11 cellular contexts compared by ENCODE assay signal in genomic region chr18:72329533-72329932, GRCh38.
"Had no signal": no experiment of that assay in that cellular context is flagged by ENCODE, and none has a peak within 500 bp of the region (broad histone marks: within the 10 kb centered on the region; RNA-seq: fewer than 3 reads in every experiment).

No MANE protein-coding gene starts in this region.

- ATAC-seq: GM23338, HCT116 had no signal

- H2AFZ ChIP-seq: GM23248, GM23338 had no signal

- H3K27ac ChIP-seq: GM23248 had no signal

- H3K4me1 ChIP-seq: HAP-1 had no signal

- DNase-seq: GM23248, GOT3, H7, H9, HCEC 1CT, HFFc6 had no signal

- H3K9ac ChIP-seq: GM23248 had no signal

- H3K4me3 ChIP-seq: GM23248, GM23338, HAP-1 had no signal

- H3K4me2 ChIP-seq: GM23338 had no signal

- H3K9me3 ChIP-seq: HAP-1 had no signal

- H3K36me3 ChIP-seq: HAP-1 had no signal

- FAIRE-seq: H1, H54 had no signal
